In the genomic region with DNA sequence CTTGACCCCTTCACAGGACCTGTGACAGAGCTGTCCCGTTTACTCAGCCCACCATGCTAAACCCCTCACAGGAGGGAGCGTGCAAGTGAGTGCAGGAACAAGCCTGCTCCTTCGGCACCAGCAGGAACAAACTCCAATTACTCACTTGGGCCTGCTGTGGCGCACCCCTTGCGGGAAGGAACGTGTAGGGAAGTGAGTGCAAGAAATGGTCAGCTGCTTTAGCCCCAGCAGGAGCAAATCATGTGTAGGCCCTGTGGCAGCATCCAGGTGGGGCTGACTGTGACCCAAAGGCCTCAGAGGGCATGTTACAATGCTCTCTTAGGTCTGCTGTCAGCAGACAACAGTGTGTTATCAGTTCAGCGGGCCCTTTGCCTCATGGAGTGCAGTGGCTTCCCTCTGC, we compare ENCODE assay signal across 24 cellular contexts.
"Had no signal": no experiment of that assay in that cellular context is flagged by ENCODE, and none has a peak within 500 bp of the region (broad histone marks: within the 10 kb centered on the region; RNA-seq: fewer than 3 reads in every experiment).

No MANE protein-coding gene starts in this region.

- H3K27me3 ChIP-seq: pancreas, suprapubic skin, tibial artery, uterus had no signal

- H3K36me3 ChIP-seq: left ventricle myocardium inferior, pancreas, prostate gland, suprapubic skin, thoracic aorta, tibial artery, uterus had no signal

- H3K27ac ChIP-seq: left ventricle myocardium inferior, pancreas, prostate gland, skin epidermis, suprapubic skin, thoracic aorta, tibial artery, uterus had no signal

- H3K4me1 ChIP-seq: pancreas, prostate gland, suprapubic skin, uterus had no signal

- H3K4me3 ChIP-seq: left ventricle myocardium inferior, mucosa of descending colon, pancreas, prostate gland, skin epidermis, suprapubic skin, thoracic aorta, tibial artery, uterus had no signal

- H3K9me3 ChIP-seq: mucosa of descending colon, pancreas, prostate gland, suprapubic skin, thoracic aorta, tibial artery, uterus had no signal

- FAIRE-seq: pancreas had no signal

- DNase-seq: islet precursor cell; left ventricle myocardium inferior; midbrain; mucosa of descending colon; naive thymus-derived CD4-positive, alpha-beta T cell; nucleus accumbens; pancreas; posterior cingulate gyrus; retina; right cardiac atrium; stimulated activated CD4-positive, alpha-beta T cell treated with anti-CD3 and anti-CD28 coated beads, Interleukin-12 subunit alpha, Interleukin-12 subunit beta, amount 100 ng/mL, for 4 hours; stimulated activated CD4-positive, alpha-beta T cell treated with anti-CD3 and anti-CD28 coated beads, Interleukin-15, amount 100 ng/mL, for 24 hours; stimulated activated CD4-positive, alpha-beta T cell treated with anti-CD3 and anti-CD28 coated beads, Interleukin-2, amount 100 ng/mL, for 24 hours; stimulated activated CD4-positive, alpha-beta T cell treated with anti-CD3 and anti-CD28 coated beads, Interleukin-4, amount 100 ng/mL, for 1 hour; stimulated activated naive CD4-positive, alpha-beta T cell; tibial artery; trophoblast cell; uterus had no signal

- ATAC-seq: mucosa of descending colon; naive thymus-derived CD4-positive, alpha-beta T cell; right cardiac atrium; sciatic nerve; stimulated activated effector memory CD8-positive, alpha-beta T cell treated with anti-CD3 and anti-CD28 coated beads, Interleukin-12 subunit alpha, Interleukin-12 subunit beta, amount 100 ng/mL, for 72 hours had no signal
